22 cellular contexts compared by ENCODE assay signal in the genomic region with DNA sequence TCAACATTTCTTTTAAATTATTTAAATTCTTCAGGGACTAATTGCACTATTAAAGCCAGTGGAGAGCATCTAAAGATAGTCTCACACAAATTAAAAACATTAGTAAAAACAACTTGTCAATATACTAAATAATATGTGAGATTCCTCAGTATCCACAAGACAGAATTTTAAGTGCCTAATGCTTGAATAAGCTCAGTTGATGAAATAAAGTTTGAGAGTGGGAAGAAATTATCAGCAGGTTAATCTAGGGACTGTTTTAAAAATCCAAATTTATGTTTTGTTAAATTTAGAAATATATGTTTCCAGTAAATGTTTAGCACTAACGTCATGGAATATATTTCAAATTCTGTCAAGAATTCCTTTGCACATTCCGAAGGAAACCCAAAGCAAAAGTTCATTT.
A peak's percentile ranks its signal among the peaks of the same experiment; 100 is the strongest.
DNase-seq lines count a peak whose midpoint lies in the region; ATAC-seq and TF ChIP-seq lines count a peak whose summit lies in the region.
"Had no signal": no experiment of that assay in that cellular context is flagged by ENCODE, and none has a peak within 500 bp of the region (broad histone marks: within the 10 kb centered on the region; RNA-seq: fewer than 3 reads in every experiment).

No MANE protein-coding gene starts in this region.

- no peaks in the 10 kb centered on the region for H3K27me3 ChIP-seq in SK-N-SH (ENCODE audit: insufficient read depth)
- H3K27me3 ChIP-seq: BE2C; BLaER1 treated with 17β-estradiol and CSF1 and Interleukin-3, amounts not matched to agents 10 nM and 100 nM had no signal

- TF ChIP-seq EP300 in SK-N-SH (IDR thresholded peaks at IDR 0.05; ENCODE audit: borderline replicate concordance in 1 of 2, low read depth in 1 of 2, low read length in 1 of 2): peak; percentile 28 to 32; a peak in 1 of 4 replicates

- no peak for TF ChIP-seq RAD21 in SK-N-SH (IDR thresholded peaks at IDR 0.05; ENCODE audit: low read length)

- peaks cover 0 to 17% of the 10 kb centered on the region in 2 experiments; a peak in 2 of 4 replicates for H3K4me1 ChIP-seq in SK-N-SH (ENCODE audit: control insufficient read depth in 1 of 2, insufficient read depth in 2 of 2, low read depth in 1 of 2, low read length in 1 of 2)
- H3K4me1 ChIP-seq: A549, BE2C had no signal

- DNase-seq in EH (ENCODE audit: low read depth) (peak; percentile 56), SK-N-SH (no peak), mesothelial cell of epicardium (ENCODE audit: low spot score in 2 of 2, unreplicated experiment in 2 of 2) (no peak), H4 (ENCODE audit: low spot score) (no peak)
- DNase-seq in activated T-cell treated with anti-CD3 and anti-CD28 coated beads, Interleukin-2, amount 50 U/mL, for 48 hours: no peak
- DNase-seq: 8988T; ACHN; AML-193; BE2C; CD4-positive, alpha-beta T cell; CD8-positive, alpha-beta memory T cell; DMS 273 treated with DMSO at 0.1 percent for 48 hours; DMS53; DMS79 treated with DMSO at 0.1 percent for 48 hours; HFFc6 had no signal

- TF ChIP-seq CTCF in SK-N-SH (IDR thresholded peaks at IDR 0.05): no peak
- TF ChIP-seq CTCF in mesothelial cell of epicardium (IDR thresholded peaks at IDR 0.05; ENCODE audit: unreplicated experiment): no peak

- no peak overlapping the region for H3K4me3 Mint-ChIP-seq in mesothelial cell of epicardium
- H3K4me3 Mint-ChIP-seq: CD14-positive monocyte; CD4-positive, alpha-beta T cell; CD8-positive, alpha-beta memory T cell; GM23338; HFFc6 had no signal

- 34% methylated on average over 2 of the region's 2 CpGs for whole genome bisulfite sequencing in SK-N-SH (ENCODE audit: low lambda C conversion rate)

- no peaks in the 10 kb centered on the region for H4K20me1 ChIP-seq in SK-N-SH (ENCODE audit: insufficient read depth)
- H4K20me1 ChIP-seq: BLaER1 treated with 17β-estradiol and CSF1 and Interleukin-3, amounts not matched to agents 10 nM and 100 nM had no signal

- H3K4me2 ChIP-seq in SK-N-SH: 0 out of 2 replicates have a peak overlapping the region, but pooled peaks have one; percentile 9
- H3K4me2 ChIP-seq: A549; BLaER1 treated with 17β-estradiol and CSF1 and Interleukin-3, amounts not matched to agents 10 nM and 100 nM; GM23338 had no signal

- H3K36me3 ChIP-seq in SK-N-SH (replicated peaks in 1 of 2; ENCODE audit: control insufficient read depth in 1 of 2, insufficient read depth in 2 of 2, low read length in 1 of 2): no peaks in the 10 kb centered on the region
- H3K36me3 ChIP-seq: BE2C; BLaER1 treated with 17β-estradiol and CSF1 and Interleukin-3, amounts not matched to agents 10 nM and 100 nM; HAP-1 had no signal

- no peak overlapping the region for H3K4me3 ChIP-seq in SK-N-SH (ENCODE audit: low read depth in 2 of 2, low read length in 1 of 2)
- H3K4me3 ChIP-seq: A549; BLaER1 treated with 17β-estradiol and CSF1 and Interleukin-3, amounts not matched to agents 10 nM and 100 nM; GM12878; GM23338; HAP-1 had no signal

- peak overlapping the region; percentile 60 for H3K27ac Mint-ChIP-seq in mesothelial cell of epicardium
- H3K27ac Mint-ChIP-seq: CD14-positive monocyte; CD4-positive, alpha-beta T cell; CD8-positive, alpha-beta memory T cell; GM23338 had no signal

- no peak for ATAC-seq in GM18870 (IDR thresholded peaks at IDR 0.05; ENCODE audit: unreplicated experiment)
- ATAC-seq: A549, GM12878, GM23338 had no signal

- no peak overlapping the region for H2AFZ ChIP-seq in SK-N-SH (ENCODE audit: low read depth)
- H2AFZ ChIP-seq: GM23338 had no signal

- CTCF ChIA-PET in SK-N-SH (lab: Yijun Ruan, JAX): no interaction called here

- H3K36me3 Mint-ChIP-seq in mesothelial cell of epicardium: no peaks in the 10 kb centered on the region
- H3K36me3 Mint-ChIP-seq: CD14-positive monocyte; CD8-positive, alpha-beta memory T cell had no signal

- H3K9ac ChIP-seq in SK-N-SH: peak overlapping the region; percentile 25; the same call in 1 of the 2 replicates
- H3K9ac ChIP-seq: BLaER1 treated with 17β-estradiol and CSF1 and Interleukin-3, amounts not matched to agents 10 nM and 100 nM had no signal

- H3K27me3 Mint-ChIP-seq in mesothelial cell of epicardium (ENCODE audit: low read depth): peaks cover 3% of the 10 kb centered on the region
- H3K27me3 Mint-ChIP-seq: CD4-positive, alpha-beta T cell; CD8-positive, alpha-beta memory T cell had no signal

- peaks cover 16% of the 10 kb centered on the region for H3K4me1 Mint-ChIP-seq in mesothelial cell of epicardium
- H3K4me1 Mint-ChIP-seq: CD14-positive monocyte, GM23338 had no signal

- POLR2A ChIA-PET in SK-N-SH (lab: Yijun Ruan, JAX): interaction anchor here (0.6 kb wide), 1 partner anchor 1352 kb away, joined by 3 read pairs; no protein-coding TSS in a partner anchor

- H3F3A ChIP-seq in SK-N-SH (replicated peaks; ENCODE audit: insufficient read depth): peaks cover 14% of the 10 kb centered on the region

- H3K79me2 ChIP-seq in SK-N-SH (ENCODE audit: insufficient read depth): no peaks in the 10 kb centered on the region

- H3K9me3 ChIP-seq in SK-N-SH: no peaks in the 10 kb centered on the region
- H3K9me3 ChIP-seq: A549, BE2C, HAP-1 had no signal

- no peaks in the 10 kb centered on the region for H3K9me2 ChIP-seq in SK-N-SH

- H3K27ac ChIP-seq in SK-N-SH (ENCODE audit: low read depth in 2 of 2, low read length in 1 of 2): peak overlapping the region; percentile 47 to 58; a peak in 3 of 4 replicates
- H3K27ac ChIP-seq: A549; BLaER1 treated with 17β-estradiol and CSF1 and Interleukin-3, amounts not matched to agents 10 nM and 100 nM had no signal

- H3K9me3 Mint-ChIP-seq in mesothelial cell of epicardium: no peaks in the 10 kb centered on the region
- H3K9me3 Mint-ChIP-seq: CD4-positive, alpha-beta T cell; CD8-positive, alpha-beta memory T cell; GM23338; HFFc6 had no signal

TF ChIP-seq in SK-N-SH, 30 proteins besides CTCF, POLR2A, EP300 and RAD21:
- TF ChIP-seq GABPA (IDR thresholded peaks at IDR 0.05; ENCODE audit: low read depth) (no peak), FOXM1 (IDR thresholded peaks at IDR 0.05; ENCODE audit: low read depth) (peak; percentile 44; the same call in 1 of the 2 replicates), SMC3 (IDR thresholded peaks at IDR 0.05; ENCODE audit: low read depth, low read length) (no peak), TCF12 (IDR thresholded peaks at IDR 0.05) (peak; percentile 52), TAF1 (IDR thresholded peaks at IDR 0.05; ENCODE audit: borderline replicate concordance, low read depth, low read length) (no peak), FOSL2 (IDR thresholded peaks at IDR 0.05; ENCODE audit: borderline replicate concordance, low read depth) (no peak), NFIC (IDR thresholded peaks at IDR 0.05; ENCODE audit: borderline replicate concordance) (no peak), CHD2 (IDR thresholded peaks at IDR 0.05; ENCODE audit: low read length, partially characterized antibody) (no peak), MEF2A (IDR thresholded peaks at IDR 0.05; ENCODE audit: borderline replicate concordance, low read depth) (peak; percentile 41; the same call in 1 of the 2 replicates), JUND (IDR thresholded peaks at IDR 0.05) (peak; percentile 24; the same call in 1 of the 2 replicates)
- TF ChIP-seq, protein P1, sequence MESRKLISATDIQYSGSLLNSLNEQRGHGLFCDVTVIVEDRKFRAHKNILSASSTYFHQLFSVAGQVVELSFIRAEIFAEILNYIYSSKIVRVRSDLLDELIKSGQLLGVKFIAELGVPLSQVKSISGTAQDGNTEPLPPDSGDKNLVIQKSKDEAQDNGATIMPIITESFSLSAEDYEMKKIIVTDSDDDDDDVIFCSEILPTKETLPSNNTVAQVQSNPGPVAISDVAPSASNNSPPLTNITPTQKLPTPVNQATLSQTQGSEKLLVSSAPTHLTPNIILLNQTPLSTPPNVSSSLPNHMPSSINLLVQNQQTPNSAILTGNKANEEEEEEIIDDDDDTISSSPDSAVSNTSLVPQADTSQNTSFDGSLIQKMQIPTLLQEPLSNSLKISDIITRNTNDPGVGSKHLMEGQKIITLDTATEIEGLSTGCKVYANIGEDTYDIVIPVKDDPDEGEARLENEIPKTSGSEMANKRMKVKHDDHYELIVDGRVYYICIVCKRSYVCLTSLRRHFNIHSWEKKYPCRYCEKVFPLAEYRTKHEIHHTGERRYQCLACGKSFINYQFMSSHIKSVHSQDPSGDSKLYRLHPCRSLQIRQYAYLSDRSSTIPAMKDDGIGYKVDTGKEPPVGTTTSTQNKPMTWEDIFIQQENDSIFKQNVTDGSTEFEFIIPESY (IDR thresholded peaks at IDR 0.05; ENCODE audit: borderline replicate concordance, low read depth): no peak
- TF ChIP-seq, protein P2, sequence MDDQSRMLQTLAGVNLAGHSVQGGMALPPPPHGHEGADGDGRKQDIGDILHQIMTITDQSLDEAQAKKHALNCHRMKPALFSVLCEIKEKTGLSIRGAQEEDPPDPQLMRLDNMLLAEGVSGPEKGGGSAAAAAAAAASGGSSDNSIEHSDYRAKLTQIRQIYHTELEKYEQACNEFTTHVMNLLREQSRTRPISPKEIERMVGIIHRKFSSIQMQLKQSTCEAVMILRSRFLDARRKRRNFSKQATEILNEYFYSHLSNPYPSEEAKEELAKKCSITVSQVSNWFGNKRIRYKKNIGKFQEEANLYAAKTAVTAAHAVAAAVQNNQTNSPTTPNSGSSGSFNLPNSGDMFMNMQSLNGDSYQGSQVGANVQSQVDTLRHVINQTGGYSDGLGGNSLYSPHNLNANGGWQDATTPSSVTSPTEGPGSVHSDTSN (IDR thresholded peaks at IDR 0.05): 0 out of 2 replicates have a peak, but pooled peaks have one; percentile 38
- TF ChIP-seq, protein P3, sequence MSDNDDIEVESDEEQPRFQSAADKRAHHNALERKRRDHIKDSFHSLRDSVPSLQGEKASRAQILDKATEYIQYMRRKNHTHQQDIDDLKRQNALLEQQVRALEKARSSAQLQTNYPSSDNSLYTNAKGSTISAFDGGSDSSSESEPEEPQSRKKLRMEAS (IDR thresholded peaks at IDR 0.05; ENCODE audit: low read depth): no peak
- TF ChIP-seq, protein P4, sequence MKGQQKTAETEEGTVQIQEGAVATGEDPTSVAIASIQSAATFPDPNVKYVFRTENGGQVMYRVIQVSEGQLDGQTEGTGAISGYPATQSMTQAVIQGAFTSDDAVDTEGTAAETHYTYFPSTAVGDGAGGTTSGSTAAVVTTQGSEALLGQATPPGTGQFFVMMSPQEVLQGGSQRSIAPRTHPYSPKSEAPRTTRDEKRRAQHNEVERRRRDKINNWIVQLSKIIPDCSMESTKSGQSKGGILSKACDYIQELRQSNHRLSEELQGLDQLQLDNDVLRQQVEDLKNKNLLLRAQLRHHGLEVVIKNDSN (IDR thresholded peaks at IDR 0.05; ENCODE audit: borderline replicate concordance, low read depth): no peak
- TF ChIP-seq, protein P5, sequence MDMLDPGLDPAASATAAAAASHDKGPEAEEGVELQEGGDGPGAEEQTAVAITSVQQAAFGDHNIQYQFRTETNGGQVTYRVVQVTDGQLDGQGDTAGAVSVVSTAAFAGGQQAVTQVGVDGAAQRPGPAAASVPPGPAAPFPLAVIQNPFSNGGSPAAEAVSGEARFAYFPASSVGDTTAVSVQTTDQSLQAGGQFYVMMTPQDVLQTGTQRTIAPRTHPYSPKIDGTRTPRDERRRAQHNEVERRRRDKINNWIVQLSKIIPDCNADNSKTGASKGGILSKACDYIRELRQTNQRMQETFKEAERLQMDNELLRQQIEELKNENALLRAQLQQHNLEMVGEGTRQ (IDR thresholded peaks at IDR 0.05; ENCODE audit: borderline replicate concordance, low read depth, low read length): no peak
